Comparison of ENCODE assay signal across 11 cellular contexts in genomic region chr18:8800445-8800844, GRCh38.
DNase-seq lines count a peak whose midpoint lies in the region; ATAC-seq, FAIRE-seq and TF ChIP-seq lines count a peak whose summit lies in the region.
"Had no signal": no experiment of that assay in that cellular context is flagged by ENCODE, and none has a peak within 500 bp of the region (broad histone marks: within the 10 kb centered on the region; RNA-seq: fewer than 3 reads in every experiment).

No MANE protein-coding gene starts in this region.

- H3K4me3 ChIP-seq in H1 (ENCODE audit: extremely low read depth in 1 of 4, insufficient read depth in 2 of 4, low read depth in 3 of 4, low read length in 4 of 4): no peak overlapping the region

- H2AFZ ChIP-seq in H1 (ENCODE audit: low read length): no peak overlapping the region

- no peaks in the 10 kb centered on the region for H3K9me3 Mint-ChIP-seq in mesothelial cell of epicardium
- H3K9me3 Mint-ChIP-seq: activated T-cell treated with anti-CD3 and anti-CD28 coated beads, Interleukin-2, amount 50 U/mL, for 72 hours had no signal

- no peak overlapping the region; the same call in 1 of the 2 replicates for H2AK5ac ChIP-seq in H1 (ENCODE audit: low read depth, low read length)

- DNase-seq in AG08395 (ENCODE audit: low spot score) (peak; percentile 90), M059J (ENCODE audit: low read depth) (peak; percentile 99), H1 (ENCODE audit: low read depth in 1 of 2, low spot score in 2 of 2) (peak in 1 of 2 experiments; percentile 53), mesothelial cell of epicardium (ENCODE audit: low spot score in 2 of 2, unreplicated experiment in 2 of 2) (no peak), NCI-H1436 treated with DMSO at 0.1 percent for 48 hours (lab: John Stamatoyannopoulos, UW) (no peak), NCI-H2029 treated with DMSO at 0.1 percent for 48 hours (lab: John Stamatoyannopoulos, UW) (no peak)
- DNase-seq: activated T-cell treated with anti-CD3 and anti-CD28 coated beads, Interleukin-2, amount 50 U/mL, for 72 hours; hippocampal formation had no signal

- H4K20me1 ChIP-seq in H1 (replicated peaks in 1 of 2; ENCODE audit: control insufficient read depth in 1 of 2, insufficient read depth in 2 of 2, low read length in 2 of 2): no peaks in the 10 kb centered on the region

- H3K23ac ChIP-seq in H1 (ENCODE audit: insufficient read length): no peak overlapping the region

- H3K4me2 ChIP-seq in H1 (ENCODE audit: insufficient read depth in 1 of 2, low read depth in 2 of 2, low read length in 2 of 2): no peak overlapping the region

- H2BK15ac ChIP-seq in H1 (ENCODE audit: low read length): no peak overlapping the region

- H3K79me1 ChIP-seq in H1 (ENCODE audit: low read depth, low read length): no peaks in the 10 kb centered on the region

- no peak for TF ChIP-seq EP300 in H1 (IDR thresholded peaks at IDR 0.05; ENCODE audit: borderline replicate concordance in 1 of 2, low read depth in 2 of 2, low read length in 2 of 2)

- TF ChIP-seq CTCF in H1 (IDR thresholded peaks at IDR 0.05; ENCODE audit: control extremely low read depth in 1 of 3, insufficient read depth in 1 of 3, low read depth in 1 of 3, low read length in 3 of 3) (no peak), mesothelial cell of epicardium (IDR thresholded peaks at IDR 0.05; ENCODE audit: unreplicated experiment) (no peak)

- POLR2A ChIA-PET in H1 (lab: Charles Lee; ENCODE audit: partially characterized antibody): interaction anchor here (1.0 to 2.5 kb wide), 3 partner anchors 24 to 93 kb away, joined by 3 to 7 read pairs (median 3); no protein-coding TSS in a partner anchor

- no peak for TF ChIP-seq POLR2A in H1 (IDR thresholded peaks at IDR 0.05; ENCODE audit: control extremely low read depth in 1 of 2, low read depth in 2 of 2, low read length in 2 of 2)

- no peaks in the 10 kb centered on the region for H3K36me3 Mint-ChIP-seq in mesothelial cell of epicardium

- no peaks in the 10 kb centered on the region for H3K27me3 Mint-ChIP-seq in mesothelial cell of epicardium (ENCODE audit: low read depth)

- H3K18ac ChIP-seq in H1 (ENCODE audit: extremely low read depth, low read length): peak overlapping the region; percentile 52; the same call in 1 of the 2 replicates

- H4K5ac ChIP-seq in H1 (ENCODE audit: insufficient read length, low read depth, low read length): no peak overlapping the region

- H3K9me3 ChIP-seq in H1 (ENCODE audit: insufficient read depth in 2 of 2, low read depth in 1 of 2, low read length in 1 of 2): no peaks in the 10 kb centered on the region

- no peak overlapping the region for H3K9ac ChIP-seq in H1 (replicated peaks in 1 of 4; ENCODE audit: extremely low read depth in 1 of 4, low read depth in 3 of 4, low read length in 3 of 4)

- peak overlapping the region; percentile 15; the same call in 1 of the 2 replicates for H3K27ac ChIP-seq in H1 (ENCODE audit: low read depth, low read length)
- H3K27ac ChIP-seq: HL-60 had no signal

- no peaks in the 10 kb centered on the region for H3K27me3 ChIP-seq in H1 (replicated peaks in 1 of 4; ENCODE audit: control insufficient read depth in 3 of 4, extremely low read depth in 1 of 4, insufficient read depth in 3 of 4, low read length in 3 of 4)

- H2BK5ac ChIP-seq in H1 (ENCODE audit: low read depth, low read length): peak overlapping the region; percentile 79

- H3K23me2 ChIP-seq in H1 (ENCODE audit: low read depth, low read length): no peaks in the 10 kb centered on the region

- H2BK120ac ChIP-seq in H1 (replicated peaks; ENCODE audit: low read depth, low read length): no peak overlapping the region

- H3K56ac ChIP-seq in H1 (replicated peaks; ENCODE audit: insufficient read length, low read depth, low read length): no peak overlapping the region

- TF ChIP-seq RAD21 in H1 (IDR thresholded peaks at IDR 0.05 in 1 of 2, conservative IDR thresholded peaks at IDR 0.05 in 1 of 2; ENCODE audit: low read depth in 2 of 2, low read length in 2 of 2): no peak

- peak overlapping the region; percentile 40 for H2BK12ac ChIP-seq in H1 (ENCODE audit: low read depth, low read length)

- peak overlapping the region; percentile 16 for H4K91ac ChIP-seq in H1 (replicated peaks; ENCODE audit: insufficient read length, low read length)

- no peak overlapping the region for H4K8ac ChIP-seq in H1 (ENCODE audit: extremely low read depth, insufficient read depth, low read length)

- CTCF ChIA-PET in H1 (lab: Charles Lee; ENCODE audit: partially characterized antibody): interaction anchor here (1.0 to 4.5 kb wide), 6 partner anchors 11 to 186 kb away, joined by 3 to 17 read pairs (median 4); no protein-coding TSS in a partner anchor

- peak overlapping the region; percentile 4 for H3K4me3 Mint-ChIP-seq in mesothelial cell of epicardium
- H3K4me3 Mint-ChIP-seq: activated T-cell treated with anti-CD3 and anti-CD28 coated beads, Interleukin-2, amount 50 U/mL, for 72 hours had no signal

- FAIRE-seq in H1 (lab: Jason Lieb, UNC): peak; percentile 55

- peaks cover 38% of the 10 kb centered on the region for H3K4me1 Mint-ChIP-seq in mesothelial cell of epicardium

- no peak overlapping the region for H2BK20ac ChIP-seq in H1 (ENCODE audit: low read length)

- H3K27ac Mint-ChIP-seq in mesothelial cell of epicardium: peak overlapping the region; percentile 75
- H3K27ac Mint-ChIP-seq: activated T-cell treated with anti-CD3 and anti-CD28 coated beads, Interleukin-2, amount 50 U/mL, for 72 hours had no signal

- H3K79me2 ChIP-seq in H1 (ENCODE audit: control insufficient read depth in 1 of 2, insufficient read depth in 2 of 2, low read length in 2 of 2): no peaks in the 10 kb centered on the region

- no peak overlapping the region for H3K14ac ChIP-seq in H1 (ENCODE audit: insufficient read length)

- H3K4ac ChIP-seq in H1 (replicated peaks; ENCODE audit: insufficient read length, low read depth, low read length): no peak overlapping the region

- H3K4me1 ChIP-seq in H1 (replicated peaks in 1 of 4; ENCODE audit: control insufficient read depth in 3 of 4, insufficient read depth in 4 of 4, low read length in 3 of 4): peaks cover 7 to 16% (median 9%) of the 10 kb centered on the region in 4 experiments; a peak in 6 of 7 replicates

- ATAC-seq in GM18519 (IDR thresholded peaks at IDR 0.05; ENCODE audit: low FRiP score, unreplicated experiment) (no peak), GM18907 (IDR thresholded peaks at IDR 0.05; ENCODE audit: unreplicated experiment) (no peak)
- ATAC-seq: activated T-cell treated with anti-CD3 and anti-CD28 coated beads, Interleukin-2, amount 50 U/mL, for 72 hours had no signal

- WGBS in H1 (ENCODE audit: extremely low coverage in 1 of 2, insufficient coverage in 1 of 2, insufficient read length in 1 of 2, insufficient replicate concordance in 2 of 2, low coverage in 1 of 2, low lambda C conversion rate in 2 of 2, missing lambda C conversion rate in 1 of 2), 2 experiments: 61% methylated on average over 9 of the region's 9 CpGs; no CpG with 5 or more reads in 1 of the 2 experiments

- H3K36me3 ChIP-seq in H1 (ENCODE audit: control insufficient read depth in 2 of 4, insufficient read depth in 4 of 4, low read length in 3 of 4): peaks cover 0 to 17% (median 9%) of the 10 kb centered on the region in 4 experiments; a peak in 6 of 8 replicates

TF ChIP-seq in H1, 55 proteins besides CTCF, POLR2A, EP300 and RAD21:
- TF ChIP-seq TEAD4 (IDR thresholded peaks at IDR 0.05; ENCODE audit: low read depth, low read length): peak; percentile 86
- TF ChIP-seq JUN (IDR thresholded peaks at IDR 0.05; ENCODE audit: low read depth, low read length): no peak
- peak; percentile 59; the same call in 1 of the 2 replicates for TF ChIP-seq JUND (IDR thresholded peaks at IDR 0.05; ENCODE audit: low read length)
- no peak for TF ChIP-seq SP2 (IDR thresholded peaks at IDR 0.05; ENCODE audit: low read length)
TF ChIP-seq in H1: peak in this region for 2.

Comparison
In these comparisons a context has a peak if more than half of its experiments do, and no peak if none do; other contexts are left out.
1. DNase-seq: peak in AG08395 (single experiment) and M059J (single experiment); none in mesothelial cell of epicardium (0 of 2), NCI-H1436 treated with DMSO at 0.1 percent for 48 hours (single experiment) and NCI-H2029 treated with DMSO at 0.1 percent for 48 hours (single experiment).